Comparison of ENCODE assay signal across 8 cellular contexts in the genomic region with DNA sequence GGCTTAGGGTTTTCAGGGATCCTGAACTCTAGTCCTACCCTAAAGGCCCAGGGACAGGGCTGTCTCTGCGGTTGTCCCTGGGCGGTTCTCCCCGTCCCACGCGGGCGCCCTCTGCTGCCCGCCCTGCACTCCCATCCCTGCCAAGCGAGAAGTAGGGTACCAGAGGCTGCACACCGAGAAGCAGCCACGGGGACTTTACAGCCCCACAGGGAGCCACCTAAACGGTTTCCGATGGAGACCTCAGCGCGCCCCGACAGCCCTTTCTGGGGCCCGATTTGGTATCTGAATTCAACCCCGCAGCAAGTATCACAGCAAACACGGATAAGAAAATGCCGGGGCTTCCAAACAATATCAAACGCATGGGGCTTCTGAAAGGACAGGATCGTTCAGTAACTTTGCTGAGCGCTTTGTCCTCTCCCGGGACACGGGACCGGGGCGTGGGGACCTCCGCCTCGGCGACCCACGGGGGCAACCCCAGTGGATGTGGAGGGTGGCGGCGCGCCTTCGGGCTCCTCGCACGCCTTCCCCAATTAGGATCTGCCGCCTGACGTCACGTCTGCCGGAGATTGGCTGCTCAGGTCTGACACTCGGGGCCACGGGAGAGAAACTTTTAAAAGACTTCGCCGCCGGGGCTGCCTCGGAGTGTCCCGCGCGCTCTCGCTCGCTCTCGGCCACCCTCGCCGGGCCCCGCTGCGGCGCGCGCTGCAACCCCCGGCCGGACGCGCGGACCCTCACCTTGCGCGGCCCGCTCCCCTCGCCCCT. TPM values are rescaled to one million over a fixed set of nuclear protein-coding genes. Genes with fewer than 3 reads are reported as not detected.
A peak's percentile ranks its signal among the peaks of the same experiment; 100 is the strongest.
DNase-seq lines count a peak whose midpoint lies in the region; ATAC-seq, FAIRE-seq and TF ChIP-seq lines count a peak whose summit lies in the region.

A gene with protein sequence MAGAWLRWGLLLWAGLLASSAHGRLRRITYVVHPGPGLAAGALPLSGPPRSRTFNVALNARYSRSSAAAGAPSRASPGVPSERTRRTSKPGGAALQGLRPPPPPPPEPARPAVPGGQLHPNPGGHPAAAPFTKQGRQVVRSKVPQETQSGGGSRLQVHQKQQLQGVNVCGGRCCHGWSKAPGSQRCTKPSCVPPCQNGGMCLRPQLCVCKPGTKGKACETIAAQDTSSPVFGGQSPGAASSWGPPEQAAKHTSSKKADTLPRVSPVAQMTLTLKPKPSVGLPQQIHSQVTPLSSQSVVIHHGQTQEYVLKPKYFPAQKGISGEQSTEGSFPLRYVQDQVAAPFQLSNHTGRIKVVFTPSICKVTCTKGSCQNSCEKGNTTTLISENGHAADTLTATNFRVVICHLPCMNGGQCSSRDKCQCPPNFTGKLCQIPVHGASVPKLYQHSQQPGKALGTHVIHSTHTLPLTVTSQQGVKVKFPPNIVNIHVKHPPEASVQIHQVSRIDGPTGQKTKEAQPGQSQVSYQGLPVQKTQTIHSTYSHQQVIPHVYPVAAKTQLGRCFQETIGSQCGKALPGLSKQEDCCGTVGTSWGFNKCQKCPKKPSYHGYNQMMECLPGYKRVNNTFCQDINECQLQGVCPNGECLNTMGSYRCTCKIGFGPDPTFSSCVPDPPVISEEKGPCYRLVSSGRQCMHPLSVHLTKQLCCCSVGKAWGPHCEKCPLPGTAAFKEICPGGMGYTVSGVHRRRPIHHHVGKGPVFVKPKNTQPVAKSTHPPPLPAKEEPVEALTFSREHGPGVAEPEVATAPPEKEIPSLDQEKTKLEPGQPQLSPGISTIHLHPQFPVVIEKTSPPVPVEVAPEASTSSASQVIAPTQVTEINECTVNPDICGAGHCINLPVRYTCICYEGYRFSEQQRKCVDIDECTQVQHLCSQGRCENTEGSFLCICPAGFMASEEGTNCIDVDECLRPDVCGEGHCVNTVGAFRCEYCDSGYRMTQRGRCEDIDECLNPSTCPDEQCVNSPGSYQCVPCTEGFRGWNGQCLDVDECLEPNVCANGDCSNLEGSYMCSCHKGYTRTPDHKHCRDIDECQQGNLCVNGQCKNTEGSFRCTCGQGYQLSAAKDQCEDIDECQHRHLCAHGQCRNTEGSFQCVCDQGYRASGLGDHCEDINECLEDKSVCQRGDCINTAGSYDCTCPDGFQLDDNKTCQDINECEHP (N-terminal part only) (plus strand): TSS at position 640 of the 762 bp plus-strand sequence. CDS start 372 bp downstream, outside the sequence.

- peak within 1 kb of the TSS; percentile 79 to 94 (median 91) for H3K27ac ChIP-seq in heart right ventricle

- peak within 1 kb of the TSS; percentile 51 to 96 (median 73) for H3K4me3 ChIP-seq in heart right ventricle

- FAIRE-seq in HTR-8/SVneo (lab: Jason Lieb, UNC) (no peak), urothelium cell line (lab: Jason Lieb, UNC) (no peak)

- H3K27me3 Mint-ChIP-seq in activated naive CD8-positive, alpha-beta T cell treated with anti-CD3 and anti-CD28 coated beads, Interleukin-2, amount 50 U/mL, for 24 hours: peaks cover 39% of the 10 kb centered on the region

- peak within 1 kb of the TSS; percentile 70 for H3K4me3 Mint-ChIP-seq in activated naive CD8-positive, alpha-beta T cell treated with anti-CD3 and anti-CD28 coated beads, Interleukin-2, amount 50 U/mL, for 24 hours

- H3K36me3 ChIP-seq in heart right ventricle: no peaks in the 10 kb centered on the region

- H3K4me1 Mint-ChIP-seq in activated naive CD8-positive, alpha-beta T cell treated with anti-CD3 and anti-CD28 coated beads, Interleukin-2, amount 50 U/mL, for 24 hours: peaks cover 8% of the 10 kb centered on the region

- DNase-seq in DMS114 treated with DMSO at 0.1 percent for 48 hours (lab: John Stamatoyannopoulos, UW; ENCODE audit: unreplicated experiment) (peak; percentile 45), HTR-8/SVneo (ENCODE audit: insufficient read length, low spot score) (peak; percentile 77), SK-N-DZ (ENCODE audit: low spot score) (peak; percentile 62), heart right ventricle (peak; percentile 80 to 84), pons (ENCODE audit: low spot score) (peak; percentile 59), urothelium cell line (ENCODE audit: low spot score) (peak; percentile 86)
- DNase-seq in activated naive CD8-positive, alpha-beta T cell treated with anti-CD3 and anti-CD28 coated beads, Interleukin-2, amount 50 U/mL, for 24 hours: peak; percentile 52

- H3K9me3 ChIP-seq in heart right ventricle: no peaks in the 10 kb centered on the region

- peak; percentile 62 to 89 (median 83) for TF ChIP-seq CTCF in heart right ventricle (IDR thresholded peaks at IDR 0.05)

- H3K27me3 ChIP-seq in heart right ventricle: peaks cover 0 to 54% (median 0%) of the 10 kb centered on the region in 7 donors

- no peaks in the 10 kb centered on the region for H3K9me3 Mint-ChIP-seq in activated naive CD8-positive, alpha-beta T cell treated with anti-CD3 and anti-CD28 coated beads, Interleukin-2, amount 50 U/mL, for 24 hours

- no peak within 1 kb of the TSS for H3K27ac Mint-ChIP-seq in activated naive CD8-positive, alpha-beta T cell treated with anti-CD3 and anti-CD28 coated beads, Interleukin-2, amount 50 U/mL, for 24 hours

- 1% methylated on average over 43 to 68 of the region's 68 CpGs for WGBS in heart right ventricle, 2 donors

- intact Hi-C loops in heart right ventricle (cut with DNase I): loop anchor here (1.0 to 10.0 kb wide), 13 partner anchors 61 to 176 kb away; no protein-coding TSS in a partner anchor

- no peaks in the 10 kb centered on the region for H3K36me3 Mint-ChIP-seq in activated naive CD8-positive, alpha-beta T cell treated with anti-CD3 and anti-CD28 coated beads, Interleukin-2, amount 50 U/mL, for 24 hours (ENCODE audit: low read depth)

- H3K4me1 ChIP-seq in heart right ventricle: peaks cover 0 to 33% (median 17%) of the 10 kb centered on the region in 9 donors

- ATAC-seq in GM21390 (IDR thresholded peaks at IDR 0.05; ENCODE audit: unreplicated experiment) (peak; percentile 76), heart right ventricle (peak; percentile 87 to 95 (median 91))
- ATAC-seq in activated naive CD8-positive, alpha-beta T cell treated with anti-CD3 and anti-CD28 coated beads, Interleukin-2, amount 50 U/mL, for 24 hours: peak; percentile 82

RNA-seq across cellular contexts. Expression of the gene that starts here (rescaled TPM):
- 6.4 and 7.7 TPM in 2 replicates for polyA plus RNA-seq in SK-N-DZ (2014; cell fraction: cytosol; rRNA removed)
- 2.5 and 5.4 TPM in 2 replicates for polyA plus RNA-seq in SK-N-DZ (2014; cell fraction: nucleus; rRNA removed)
- 100 to 1,000 TPM in 3 of 10 donors, 10 to 100 TPM in 7; 72.4 to 164 (median 90.3) TPM for total RNA-seq in heart right ventricle
- 10 to 100 TPM; 22.4 to 34.6 TPM for polyA plus RNA-seq in heart right ventricle

Comparison
In these comparisons a context has a peak if more than half of its experiments do, and no peak if none do; other contexts are left out.
1. Peak in every context shown above with its lines: DNase-seq, ATAC-seq, H3K4me3 ChIP-seq and H3K27ac ChIP-seq.